ENCODE assay signal across 11 cellular contexts in the genomic region with DNA sequence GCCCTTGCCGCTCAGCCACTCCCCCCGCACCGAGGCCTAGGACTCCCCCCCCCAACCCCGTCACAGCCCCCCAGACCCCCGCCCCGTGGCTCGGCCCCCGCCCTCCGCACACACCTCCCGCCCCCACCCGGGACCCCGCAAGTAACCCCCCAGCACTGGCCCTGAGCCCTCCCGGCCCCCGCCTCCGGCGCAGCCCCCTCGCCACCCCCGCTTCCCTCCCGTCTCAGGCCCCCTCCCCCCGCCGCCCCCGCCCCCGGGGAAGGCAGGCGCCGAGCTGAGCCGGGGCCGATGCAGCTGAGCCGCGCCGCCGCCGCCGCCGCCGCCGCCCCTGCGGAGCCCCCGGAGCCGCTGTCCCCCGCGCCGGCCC. TPM values are rescaled to one million over a fixed set of nuclear protein-coding genes. Genes with fewer than 3 reads are reported as not detected.
DNase-seq lines count a peak whose midpoint lies in the region; FAIRE-seq and TF ChIP-seq lines count a peak whose summit lies in the region.
"Had no signal": no experiment of that assay in that cellular context is flagged by ENCODE, and none has a peak within 500 bp of the region (broad histone marks: within the 10 kb centered on the region; RNA-seq: fewer than 3 reads in every experiment).

No MANE protein-coding gene starts in this region.

- POLR2A ChIA-PET in activated CD4-positive, alpha-beta T cell treated with anti-CD3 and anti-CD28 coated beads, Interleukin-2, amount 10 ng/mL, durations not matched to agents 7 days and 5 days (lab: Charles Lee): no interaction called here

- H3K27ac Mint-ChIP-seq in mesothelial cell of epicardium: no peak overlapping the region
- H3K27ac Mint-ChIP-seq in activated CD4-positive, alpha-beta T cell treated with anti-CD3 and anti-CD28 coated beads, Interleukin-2, amount 10 ng/mL, durations not matched to agents 7 days and 5 days: no peak overlapping the region
- H3K27ac Mint-ChIP-seq in activated naive CD4-positive, alpha-beta T cell treated with anti-CD3 and anti-CD28 coated beads, Interleukin-2, amount 10 ng/mL, durations not matched to agents 7 days and 5 days: no peak overlapping the region
- H3K27ac Mint-ChIP-seq: CD4-positive, CD25-positive, alpha-beta regulatory T cell had no signal

- peak overlapping the region; percentile 90 for H3K27ac ChIP-seq in caudate nucleus (ENCODE audit: low read depth, low read length)

- no peaks in the 10 kb centered on the region for H3K36me3 Mint-ChIP-seq in mesothelial cell of epicardium
- H3K36me3 Mint-ChIP-seq in activated CD4-positive, alpha-beta T cell treated with anti-CD3 and anti-CD28 coated beads, Interleukin-2, amount 10 ng/mL, durations not matched to agents 7 days and 5 days (ENCODE audit: low read depth): no peaks in the 10 kb centered on the region
- H3K36me3 Mint-ChIP-seq in activated naive CD4-positive, alpha-beta T cell treated with anti-CD3 and anti-CD28 coated beads, Interleukin-2, amount 10 ng/mL, durations not matched to agents 7 days and 5 days: no peaks in the 10 kb centered on the region
- H3K36me3 Mint-ChIP-seq: CD4-positive, CD25-positive, alpha-beta regulatory T cell had no signal

- no peak for TF ChIP-seq CTCF in mesothelial cell of epicardium (IDR thresholded peaks at IDR 0.05; ENCODE audit: unreplicated experiment)

- FAIRE-seq in urothelium cell line (lab: Jason Lieb, UNC): no peak
- FAIRE-seq: GM12878 had no signal

- peaks cover 9% of the 10 kb centered on the region for H3K4me1 Mint-ChIP-seq in mesothelial cell of epicardium
- peaks cover 9% of the 10 kb centered on the region for H3K4me1 Mint-ChIP-seq in activated CD4-positive, alpha-beta T cell treated with anti-CD3 and anti-CD28 coated beads, Interleukin-2, amount 10 ng/mL, durations not matched to agents 7 days and 5 days
- peaks cover 8% of the 10 kb centered on the region for H3K4me1 Mint-ChIP-seq in activated naive CD4-positive, alpha-beta T cell treated with anti-CD3 and anti-CD28 coated beads, Interleukin-2, amount 10 ng/mL, durations not matched to agents 7 days and 5 days

- H3K4me3 Mint-ChIP-seq in mesothelial cell of epicardium: peak overlapping the region; percentile 34
- no peak overlapping the region for H3K4me3 Mint-ChIP-seq in activated CD4-positive, alpha-beta T cell treated with anti-CD3 and anti-CD28 coated beads, Interleukin-2, amount 10 ng/mL, durations not matched to agents 7 days and 5 days
- H3K4me3 Mint-ChIP-seq in activated naive CD4-positive, alpha-beta T cell treated with anti-CD3 and anti-CD28 coated beads, Interleukin-2, amount 10 ng/mL, durations not matched to agents 7 days and 5 days: no peak overlapping the region

- peaks cover 63% of the 10 kb centered on the region for H3K27me3 Mint-ChIP-seq in mesothelial cell of epicardium (ENCODE audit: low read depth)
- peaks cover 48% of the 10 kb centered on the region for H3K27me3 Mint-ChIP-seq in activated CD4-positive, alpha-beta T cell treated with anti-CD3 and anti-CD28 coated beads, Interleukin-2, amount 10 ng/mL, durations not matched to agents 7 days and 5 days
- peaks cover 85% of the 10 kb centered on the region for H3K27me3 Mint-ChIP-seq in activated naive CD4-positive, alpha-beta T cell treated with anti-CD3 and anti-CD28 coated beads, Interleukin-2, amount 10 ng/mL, durations not matched to agents 7 days and 5 days

- CTCF ChIA-PET in activated CD4-positive, alpha-beta T cell treated with anti-CD3 and anti-CD28 coated beads, Interleukin-2, amount 10 ng/mL, durations not matched to agents 7 days and 5 days (lab: Charles Lee): interaction anchor here (0.7 kb wide), 1 partner anchor 398 kb away, joined by 3 read pairs; no protein-coding TSS in a partner anchor
- CTCF ChIA-PET in activated naive CD4-positive, alpha-beta T cell treated with anti-CD3 and anti-CD28 coated beads, Interleukin-2, amount 10 ng/mL, durations not matched to agents 7 days and 5 days (lab: Charles Lee): no interaction called here

- DNase-seq in stimulated activated CD4-positive, alpha-beta T cell treated with anti-CD3 and anti-CD28 coated beads, Interleukin-12 subunit alpha, Interleukin-12 subunit beta, amount 100 ng/mL, for 4 hours: peak; percentile 10
- DNase-seq in stimulated activated CD4-positive, alpha-beta T cell treated with anti-CD3 and anti-CD28 coated beads, Interleukin-4, amount 100 ng/mL, for 24 hours: no peak
- DNase-seq in caudate nucleus (lab: John Stamatoyannopoulos, UW) (peak in 2 of 61 donors; percentile 35 to 38), mesothelial cell of epicardium (ENCODE audit: low spot score in 2 of 2, unreplicated experiment in 2 of 2) (no peak), urothelium cell line (ENCODE audit: low spot score) (peak; percentile 45), NCI-H1417 treated with DMSO at 0.1 percent for 48 hours (lab: John Stamatoyannopoulos, UW) (no peak)
- no peak for DNase-seq in activated CD4-positive, alpha-beta T cell treated with anti-CD3 and anti-CD28 coated beads, Interleukin-2, amount 10 ng/mL, durations not matched to agents 7 days and 5 days
- DNase-seq in activated naive CD4-positive, alpha-beta T cell treated with anti-CD3 and anti-CD28 coated beads, Interleukin-2, amount 10 ng/mL, durations not matched to agents 7 days and 5 days: no peak
- DNase-seq: activated naive CD4-positive, alpha-beta T cell treated with Interleukin-2 at 50 U/mL for 16 hours; CD4-positive, CD25-positive, alpha-beta regulatory T cell had no signal

- H3K9me3 Mint-ChIP-seq in mesothelial cell of epicardium: no peaks in the 10 kb centered on the region
- no peaks in the 10 kb centered on the region for H3K9me3 Mint-ChIP-seq in activated CD4-positive, alpha-beta T cell treated with anti-CD3 and anti-CD28 coated beads, Interleukin-2, amount 10 ng/mL, durations not matched to agents 7 days and 5 days
- H3K9me3 Mint-ChIP-seq in activated naive CD4-positive, alpha-beta T cell treated with anti-CD3 and anti-CD28 coated beads, Interleukin-2, amount 10 ng/mL, durations not matched to agents 7 days and 5 days: no peaks in the 10 kb centered on the region

RNA-seq across cellular contexts. Expression of a gene that starts 1.5 kb away (rescaled TPM):
- 14.2 to 14.8 TPM (median 14.3 TPM) in 3 replicates for total RNA-seq in mesothelial cell of epicardium
- under 1 TPM; 0.02 to 0.04 TPM for total RNA-seq in activated CD4-positive, alpha-beta T cell treated with anti-CD3 and anti-CD28 coated beads, Interleukin-2, amount 10 ng/mL, durations not matched to agents 7 days and 5 days

RNA-seq across cellular contexts. Expression of a gene that starts 46.2 kb away (rescaled TPM):
- total RNA-seq in mesothelial cell of epicardium: 45.2 to 51.5 TPM (median 49.9 TPM) in 3 replicates
- total RNA-seq in activated CD4-positive, alpha-beta T cell treated with anti-CD3 and anti-CD28 coated beads, Interleukin-2, amount 10 ng/mL, durations not matched to agents 7 days and 5 days: 10 to 100 TPM; 64.2 to 66.5 TPM

Comparison
In these comparisons a context has a peak if more than half of its experiments do, and no peak if none do; other contexts are left out.
1. DNase-seq: peak in stimulated activated CD4-positive, alpha-beta T cell treated with anti-CD3 and anti-CD28 coated beads, Interleukin-12 subunit alpha, Interleukin-12 subunit beta, amount 100 ng/mL, for 4 hours (single experiment) and urothelium cell line (single experiment); none in stimulated activated CD4-positive, alpha-beta T cell treated with anti-CD3 and anti-CD28 coated beads, Interleukin-4, amount 100 ng/mL, for 24 hours (single experiment), mesothelial cell of epicardium (0 of 2), activated CD4-positive, alpha-beta T cell treated with anti-CD3 and anti-CD28 coated beads, Interleukin-2, amount 10 ng/mL, durations not matched to agents 7 days and 5 days (single experiment), NCI-H1417 treated with DMSO at 0.1 percent for 48 hours (single experiment) and activated naive CD4-positive, alpha-beta T cell treated with anti-CD3 and anti-CD28 coated beads, Interleukin-2, amount 10 ng/mL, durations not matched to agents 7 days and 5 days (single experiment).
2. RNA of a gene that starts 1.5 kb away (total RNA-seq): 14.2 to 14.8 TPM in mesothelial cell of epicardium; 0.02 to 0.04 TPM in activated CD4-positive, alpha-beta T cell treated with anti-CD3 and anti-CD28 coated beads, Interleukin-2, amount 10 ng/mL, durations not matched to agents 7 days and 5 days; every median in the first group is over 10 times any median in the second.